ENCODE assay signal across 27 cellular contexts in genomic region chr10:13106387-13106786, GRCh38. TPM values are rescaled to one million over a fixed set of nuclear protein-coding genes. Genes with fewer than 3 reads are reported as not detected.
DNase-seq lines count a peak whose midpoint lies in the region; ATAC-seq and TF ChIP-seq lines count a peak whose summit lies in the region.
"Had no signal": no experiment of that assay in that cellular context is flagged by ENCODE, and none has a peak within 500 bp of the region (broad histone marks: within the 10 kb centered on the region; RNA-seq: fewer than 3 reads in every experiment).

No MANE protein-coding gene starts in this region.

- no peak for DNase-seq in activated naive CD4-positive, alpha-beta T cell treated with anti-CD3 and anti-CD28 coated beads, Interleukin-2, amount 50 U/mL, for 72 hours (ENCODE audit: low spot score in 2 of 2)
- DNase-seq in activated CD4-positive, alpha-beta memory T cell treated with anti-CD3 and anti-CD28 coated beads, Interleukin-2, amount 10 ng/mL, durations not matched to agents 7 days and 5 days = no peak
- DNase-seq in mucosa of descending colon (no peak), esophagus muscularis mucosa (ENCODE audit: extremely low spot score) (no peak), NAMALWA (ENCODE audit: low spot score) (no peak)
- no peak for DNase-seq in effector CD4-positive, alpha-beta T cell
- DNase-seq: activated CD8-positive, alpha-beta memory T cell treated with anti-CD3 and anti-CD28 coated beads for 24 hours; adrenal gland; DMS 273 treated with DMSO at 0.1 percent for 48 hours; effector CD8-positive, alpha-beta T cell; foreskin keratinocyte; NCI-H1048; NCI-H1930; NCI-H226; NCI-H748 treated with DMSO at 0.1 percent for 48 hours; retina; stimulated activated CD4-positive, alpha-beta T cell treated with anti-CD3 and anti-CD28 coated beads, Interleukin-4, amount 100 ng/mL, for 24 hours; stimulated activated naive CD4-positive, alpha-beta T cell had no signal

- POLR2A ChIA-PET in activated CD4-positive, alpha-beta memory T cell treated with anti-CD3 and anti-CD28 coated beads, Interleukin-2, amount 10 ng/mL, durations not matched to agents 7 days and 5 days (lab: Charles Lee) = interaction anchor here (1.0 to 4.5 kb wide), 3 partner anchors 10 to 195 kb away, joined by 4 to 23 read pairs (median 9); partner anchors contain the start of gene PHYH

- ATAC-seq in activated naive CD4-positive, alpha-beta T cell treated with anti-CD3 and anti-CD28 coated beads, Interleukin-2, amount 50 U/mL, for 72 hours = no peak
- peak; percentile 10 for ATAC-seq in mucosa of descending colon
- ATAC-seq: foreskin keratinocyte had no signal

- no peak for TF ChIP-seq EP300 in esophagus muscularis mucosa (IDR thresholded peaks at IDR 0.05)

- peaks cover 10% of the 10 kb centered on the region for H3K36me3 Mint-ChIP-seq in activated naive CD4-positive, alpha-beta T cell treated with anti-CD3 and anti-CD28 coated beads, Interleukin-2, amount 50 U/mL, for 24 hours
- peaks cover 4 to 26% of the 10 kb centered on the region in 2 donors for H3K36me3 Mint-ChIP-seq in activated naive CD4-positive, alpha-beta T cell treated with anti-CD3 and anti-CD28 coated beads, Interleukin-2, amount 50 U/mL, for 72 hours
- H3K36me3 Mint-ChIP-seq in activated CD4-positive, alpha-beta memory T cell treated with anti-CD3 and anti-CD28 coated beads, Interleukin-2, amount 10 ng/mL, durations not matched to agents 7 days and 5 days (ENCODE audit: low read depth) = peaks cover 83% of the 10 kb centered on the region

- peaks cover 40% of the 10 kb centered on the region for H3K4me1 ChIP-seq in mucosa of descending colon (ENCODE audit: low read depth)
- H3K4me1 ChIP-seq in esophagus muscularis mucosa = peaks cover 26 to 37% (median 33%) of the 10 kb centered on the region in 4 donors

- H3K9me3 Mint-ChIP-seq in activated naive CD4-positive, alpha-beta T cell treated with anti-CD3 and anti-CD28 coated beads, Interleukin-2, amount 50 U/mL, for 24 hours = no peaks in the 10 kb centered on the region
- no peaks in the 10 kb centered on the region for H3K9me3 Mint-ChIP-seq in activated naive CD4-positive, alpha-beta T cell treated with anti-CD3 and anti-CD28 coated beads, Interleukin-2, amount 50 U/mL, for 72 hours
- no peaks in the 10 kb centered on the region for H3K9me3 Mint-ChIP-seq in activated CD4-positive, alpha-beta memory T cell treated with anti-CD3 and anti-CD28 coated beads, Interleukin-2, amount 10 ng/mL, durations not matched to agents 7 days and 5 days
- H3K9me3 Mint-ChIP-seq: nephron had no signal

- no peaks in the 10 kb centered on the region for H3K27me3 ChIP-seq in esophagus muscularis mucosa
- H3K27me3 ChIP-seq: adrenal gland, foreskin keratinocyte, SJSA1 had no signal

- TF ChIP-seq CTCF in mucosa of descending colon (IDR thresholded peaks at IDR 0.05) (no peak), esophagus muscularis mucosa (IDR thresholded peaks at IDR 0.05) (no peak)

- H3K36me3 ChIP-seq in mucosa of descending colon (ENCODE audit: low read depth) (peaks cover 3% of the 10 kb centered on the region), esophagus muscularis mucosa (peaks cover 15 to 50% (median 30%) of the 10 kb centered on the region in 4 donors)
- H3K36me3 ChIP-seq: HAP-1 had no signal

- H3K4me3 Mint-ChIP-seq in activated naive CD4-positive, alpha-beta T cell treated with anti-CD3 and anti-CD28 coated beads, Interleukin-2, amount 50 U/mL, for 24 hours = no peak overlapping the region
- H3K4me3 Mint-ChIP-seq in activated CD4-positive, alpha-beta memory T cell treated with anti-CD3 and anti-CD28 coated beads, Interleukin-2, amount 10 ng/mL, durations not matched to agents 7 days and 5 days = no peak overlapping the region
- H3K4me3 Mint-ChIP-seq: nephron had no signal

- H3K4me3 ChIP-seq in mucosa of descending colon (no peak overlapping the region), esophagus muscularis mucosa (no peak overlapping the region)
- H3K4me3 ChIP-seq: adrenal gland, HAP-1, SJSA1, thoracic aorta had no signal

- no peak for TF ChIP-seq POLR2A in esophagus muscularis mucosa (IDR thresholded peaks at IDR 0.05; ENCODE audit: low read depth)

- H3K27ac Mint-ChIP-seq in activated naive CD4-positive, alpha-beta T cell treated with anti-CD3 and anti-CD28 coated beads, Interleukin-2, amount 50 U/mL, for 24 hours = peak overlapping the region; percentile 89
- H3K27ac Mint-ChIP-seq in activated naive CD4-positive, alpha-beta T cell treated with anti-CD3 and anti-CD28 coated beads, Interleukin-2, amount 50 U/mL, for 72 hours = peak overlapping the region in 1 of 2 donors; percentile 39
- H3K27ac Mint-ChIP-seq in activated CD4-positive, alpha-beta memory T cell treated with anti-CD3 and anti-CD28 coated beads, Interleukin-2, amount 10 ng/mL, durations not matched to agents 7 days and 5 days = peak overlapping the region; percentile 97
- H3K27ac Mint-ChIP-seq: brain, nephron had no signal

- peaks cover 79% of the 10 kb centered on the region for H3K4me1 Mint-ChIP-seq in activated naive CD4-positive, alpha-beta T cell treated with anti-CD3 and anti-CD28 coated beads, Interleukin-2, amount 50 U/mL, for 24 hours
- H3K4me1 Mint-ChIP-seq in activated CD4-positive, alpha-beta memory T cell treated with anti-CD3 and anti-CD28 coated beads, Interleukin-2, amount 10 ng/mL, durations not matched to agents 7 days and 5 days = peaks cover 84% of the 10 kb centered on the region
- H3K4me1 Mint-ChIP-seq: nephron had no signal

- H3K9me3 ChIP-seq in mucosa of descending colon (no peaks in the 10 kb centered on the region), esophagus muscularis mucosa (no peaks in the 10 kb centered on the region)
- H3K9me3 ChIP-seq: adrenal gland, HAP-1, SJSA1, thoracic aorta had no signal

- WGBS in esophagus muscularis mucosa = 94% methylated on average over 2 of the region's 2 CpGs

- no peaks in the 10 kb centered on the region for H3K27me3 Mint-ChIP-seq in activated naive CD4-positive, alpha-beta T cell treated with anti-CD3 and anti-CD28 coated beads, Interleukin-2, amount 50 U/mL, for 24 hours
- H3K27me3 Mint-ChIP-seq in activated CD4-positive, alpha-beta memory T cell treated with anti-CD3 and anti-CD28 coated beads, Interleukin-2, amount 10 ng/mL, durations not matched to agents 7 days and 5 days = no peaks in the 10 kb centered on the region
- H3K27me3 Mint-ChIP-seq: brain had no signal

- intact Hi-C loops in mucosa of descending colon (cut with DNase I, micrococcal nuclease) = no loop called here
- intact Hi-C loops in esophagus muscularis mucosa (cut with DNase I) = no loop called here

- CTCF ChIA-PET in activated CD4-positive, alpha-beta memory T cell treated with anti-CD3 and anti-CD28 coated beads, Interleukin-2, amount 10 ng/mL, durations not matched to agents 7 days and 5 days (lab: Charles Lee) = interaction anchor here (0.8 to 4.2 kb wide), 2 partner anchors 8 to 55 kb away, joined by 3 to 36 read pairs; partner anchors contain the start of genes MCM10 and OPTN

- no peak overlapping the region for H3K27ac ChIP-seq in esophagus muscularis mucosa (replicated peaks in 1 of 4)
- H3K27ac ChIP-seq: C4-2B, foreskin keratinocyte, HL-60, SJSA1, thoracic aorta, VCaP had no signal

RNA-seq across cellular contexts. Expression of gene OPTN, which starts 6.4 kb away (rescaled TPM):
- 10 to 100 TPM; 47.8 to 66.5 TPM for total RNA-seq in activated naive CD4-positive, alpha-beta T cell treated with anti-CD3 and anti-CD28 coated beads, Interleukin-2, amount 50 U/mL, for 72 hours
- 100 to 1,000 TPM; 196 to 197 TPM for total RNA-seq in activated CD4-positive, alpha-beta memory T cell treated with anti-CD3 and anti-CD28 coated beads, Interleukin-2, amount 10 ng/mL, durations not matched to agents 7 days and 5 days
- total RNA-seq in mucosa of descending colon = 100 to 1,000 TPM in 2 of 3 donors, 10 to 100 TPM in 1; 92.1 to 148 (median 101) TPM
- 10 to 100 TPM; 64.4 to 93.6 (median 79.6) TPM for total RNA-seq in esophagus muscularis mucosa

RNA-seq across cellular contexts. Expression of gene MCM10, which starts 55.0 kb away (rescaled TPM):
- 10 to 100 TPM; 60.0 to 64.6 TPM for total RNA-seq in activated naive CD4-positive, alpha-beta T cell treated with anti-CD3 and anti-CD28 coated beads, Interleukin-2, amount 50 U/mL, for 72 hours
- total RNA-seq in activated CD4-positive, alpha-beta memory T cell treated with anti-CD3 and anti-CD28 coated beads, Interleukin-2, amount 10 ng/mL, durations not matched to agents 7 days and 5 days = 10 to 100 TPM; 40.7 to 42.9 TPM
- total RNA-seq in mucosa of descending colon (1 to 10 TPM; 1.6 to 8.6 (median 2.2) TPM), esophagus muscularis mucosa (under 1 TPM in 2 of 4 donors, not detected in 2; 0.17 to 0.32 TPM)

Comparison
In these comparisons a context has a peak if more than half of its experiments do, and no peak if none do; other contexts are left out.
1. RNA of gene MCM10, which starts 55.0 kb away (total RNA-seq): 60.0 to 64.6 TPM in activated naive CD4-positive, alpha-beta T cell treated with anti-CD3 and anti-CD28 coated beads, Interleukin-2, amount 50 U/mL, for 72 hours and 40.7 to 42.9 TPM in activated CD4-positive, alpha-beta memory T cell treated with anti-CD3 and anti-CD28 coated beads, Interleukin-2, amount 10 ng/mL, durations not matched to agents 7 days and 5 days; 1.6 to 8.6 TPM in mucosa of descending colon and 0.17 to 0.32 TPM in esophagus muscularis mucosa; every median in the first group is over 4 times any median in the second.